In genomic region chr12:76422878-76423438, GRCh38 we compare ENCODE assay signal across 14 cellular contexts.
DNase-seq lines count a peak whose midpoint lies in the region; ATAC-seq, FAIRE-seq and TF ChIP-seq lines count a peak whose summit lies in the region.
"Had no signal": no experiment of that assay in that cellular context is flagged by ENCODE, and none has a peak within 500 bp of the region (broad histone marks: within the 10 kb centered on the region; RNA-seq: fewer than 3 reads in every experiment).

No MANE protein-coding gene starts in this region.

- in situ Hi-C loops in mammary epithelial cell (cut with MboI; ENCODE audit: low sequenced_read_pairs in 2 of 2): no loop called here

- CTCF ChIA-PET in mammary epithelial cell (lab: Charles Lee; ENCODE audit: low non-redundant PET): no interaction called here

- BruUV-seq in mammary epithelial cell (replicated peaks; lab: Mats Ljungman, UMichigan): TSS peak; percentile 16

- H2AFZ ChIP-seq in mammary epithelial cell (ENCODE audit: low read depth, low read length) (peak overlapping the region; percentile 70), keratinocyte (ENCODE audit: control insufficient read depth, low read length) (peak overlapping the region; percentile 60)

- H4K20me1 ChIP-seq in mammary epithelial cell (ENCODE audit: insufficient read depth, low read length): no peaks in the 10 kb centered on the region
- H4K20me1 ChIP-seq in keratinocyte (ENCODE audit: control insufficient read depth, extremely low read depth, insufficient read depth, low read length): no peaks in the 10 kb centered on the region

- H3K4me1 ChIP-seq in mammary epithelial cell (ENCODE audit: insufficient read depth, low read length): no peaks in the 10 kb centered on the region
- peaks cover 6% of the 10 kb centered on the region for H3K4me1 ChIP-seq in keratinocyte (ENCODE audit: control insufficient read depth, extremely low read depth, insufficient read depth, low read length)
- peaks cover 0 to 19% (median 0%) of the 10 kb centered on the region in 9 donors for H3K4me1 ChIP-seq in heart right ventricle
- H3K4me1 ChIP-seq: BE2C, tibial artery had no signal

- peaks cover 33% of the 10 kb centered on the region for H3K36me3 Mint-ChIP-seq in HFFc6 (ENCODE audit: low read depth)

- H3K9me3 ChIP-seq in mammary epithelial cell (replicated peaks; ENCODE audit: insufficient read depth, low read length) (peaks cover 11% of the 10 kb centered on the region), keratinocyte (ENCODE audit: control insufficient read depth, low read depth, low read length) (no peaks in the 10 kb centered on the region), heart right ventricle (peaks cover 0 to 36% (median 21%) of the 10 kb centered on the region in 11 donors)
- H3K9me3 ChIP-seq: BE2C had no signal

- no peaks in the 10 kb centered on the region for H3K9me1 ChIP-seq in keratinocyte (ENCODE audit: control insufficient read depth, extremely low read depth, insufficient read depth, low read length)

- no peaks in the 10 kb centered on the region for H3K27me3 Mint-ChIP-seq in HFFc6 (ENCODE audit: insufficient read depth)

- H3K4me1 Mint-ChIP-seq in HFFc6 (ENCODE audit: low read depth): peaks cover 24% of the 10 kb centered on the region

- peaks cover 68% of the 10 kb centered on the region for H3K79me2 ChIP-seq in mammary epithelial cell (ENCODE audit: insufficient read depth, low read length)
- H3K79me2 ChIP-seq in keratinocyte (ENCODE audit: control insufficient read depth, insufficient read depth, low read length): peaks cover 9% of the 10 kb centered on the region

- H3K27me3 ChIP-seq in mammary epithelial cell (ENCODE audit: insufficient read depth, low read length) (no peaks in the 10 kb centered on the region), keratinocyte (ENCODE audit: control insufficient read depth, extremely low read depth, insufficient read depth, low read length) (no peaks in the 10 kb centered on the region), heart right ventricle (no peaks in the 10 kb centered on the region)
- H3K27me3 ChIP-seq: BE2C, tibial artery had no signal

- H3K27ac Mint-ChIP-seq in HFFc6: peak overlapping the region; percentile 59
- H3K27ac Mint-ChIP-seq: activated CD8-positive, alpha-beta T cell treated with anti-CD3 and anti-CD28 coated beads, Interleukin-2, amount 10 ng/mL, durations not matched to agents 7 days and 5 days had no signal

- FAIRE-seq in keratinocyte (lab: Jason Lieb, UNC): peak; percentile 93

- H3K4me2 ChIP-seq in mammary epithelial cell (ENCODE audit: insufficient read depth, low read depth, low read length): peak overlapping the region; percentile 96
- H3K4me2 ChIP-seq in keratinocyte (ENCODE audit: control insufficient read depth, extremely low read depth, insufficient read depth, low read depth, low read length): peak overlapping the region; percentile 96

- peaks cover 28% of the 10 kb centered on the region for H3K9me3 Mint-ChIP-seq in HFFc6
- H3K9me3 Mint-ChIP-seq: natural killer cell had no signal

- no peaks in the 10 kb centered on the region for H3K36me3 ChIP-seq in mammary epithelial cell (ENCODE audit: insufficient read depth, low read length)
- no peaks in the 10 kb centered on the region for H3K36me3 ChIP-seq in keratinocyte (ENCODE audit: control insufficient read depth in 2 of 2, extremely low read depth in 1 of 2, insufficient read depth in 2 of 2, low read length in 2 of 2)
- no peaks in the 10 kb centered on the region for H3K36me3 ChIP-seq in heart right ventricle
- H3K36me3 ChIP-seq: BE2C, tibial artery had no signal

- DNase-seq in HFFc6 (peak; percentile 33), mammary epithelial cell (peak; percentile 73), keratinocyte (ENCODE audit: low read depth, low spot score) (peak; percentile 28), NCI-H345 treated with DMSO at 0.1 percent for 48 hours (lab: John Stamatoyannopoulos, UW; ENCODE audit: unreplicated experiment) (no peak), heart right ventricle (no peak)
- DNase-seq: activated CD8-positive, alpha-beta T cell treated with anti-CD3 and anti-CD28 coated beads, Interleukin-2, amount 10 ng/mL, durations not matched to agents 7 days and 5 days; amniotic stem cell; BE2C; natural killer cell; NCI-H2171 treated with DMSO at 0.1 percent for 48 hours; tibial artery had no signal

- TF ChIP-seq CTCF in 22Rv1 (IDR thresholded peaks at IDR 0.05) (no peak), HFFc6 (IDR thresholded peaks at IDR 0.05) (no peak), mammary epithelial cell (conservative IDR thresholded peaks at IDR 0.05 in 1 of 2, IDR thresholded peaks at IDR 0.05 in 1 of 2; ENCODE audit: extremely low read depth in 1 of 2, insufficient read depth in 1 of 2, low read depth in 1 of 2, low read length in 2 of 2) (no peak), keratinocyte (optimal IDR thresholded peaks at IDR 0.05 in 1 of 3, IDR thresholded peaks at IDR 0.05 in 1 of 3, conservative IDR thresholded peaks at IDR 0.05 in 1 of 3; ENCODE audit: extremely low read depth in 1 of 3, insufficient read depth in 2 of 3, low read length in 3 of 3) (no peak), heart right ventricle (IDR thresholded peaks at IDR 0.05) (no peak)

- H3K27ac ChIP-seq in 22Rv1 (peak overlapping the region; percentile 93), mammary epithelial cell (ENCODE audit: insufficient read depth, low read depth, low read length) (peak overlapping the region; percentile 82), keratinocyte (ENCODE audit: control insufficient read depth, insufficient read depth, low read length) (peak overlapping the region; percentile 80), heart right ventricle (no peak overlapping the region)
- H3K27ac ChIP-seq: tibial artery had no signal

- 3% methylated on average over 5 of the region's 5 CpGs for WGBS in mammary epithelial cell (ENCODE audit: low coverage, missing lambda C conversion rate)
- 64 to 67% methylated on average over 5 of the region's 5 CpGs for WGBS in heart right ventricle, 2 donors

- ATAC-seq in GM18502 (IDR thresholded peaks at IDR 0.05; ENCODE audit: poor library complexity, unreplicated experiment) (no peak), HG03280 (IDR thresholded peaks at IDR 0.05; ENCODE audit: unreplicated experiment) (no peak), heart right ventricle (no peak)
- ATAC-seq: activated CD8-positive, alpha-beta T cell treated with anti-CD3 and anti-CD28 coated beads, Interleukin-2, amount 10 ng/mL, durations not matched to agents 7 days and 5 days; natural killer cell had no signal

- H3K4me3 ChIP-seq in mammary epithelial cell (replicated peaks in 1 of 3; ENCODE audit: insufficient read depth in 1 of 3, low read depth in 2 of 3, low read length in 3 of 3) (peak overlapping the region; percentile 27 to 85 (median 56)), keratinocyte (ENCODE audit: control insufficient read depth in 2 of 3, extremely low read depth in 1 of 3, insufficient read depth in 2 of 3, low read depth in 1 of 3, low read length in 3 of 3) (peak overlapping the region; percentile 13 to 77 (median 69)), heart right ventricle (no peak overlapping the region)
- H3K4me3 ChIP-seq: tibial artery had no signal

- H3K4me3 Mint-ChIP-seq in HFFc6: peak overlapping the region; percentile 78
- H3K4me3 Mint-ChIP-seq: activated CD8-positive, alpha-beta T cell treated with anti-CD3 and anti-CD28 coated beads, Interleukin-2, amount 10 ng/mL, durations not matched to agents 7 days and 5 days; natural killer cell had no signal

- intact Hi-C loops in mammary epithelial cell (cut with micrococcal nuclease) (no loop called here), heart right ventricle (cut with DNase I) (no loop called here)

- peak overlapping the region; percentile 87 for H3K9ac ChIP-seq in mammary epithelial cell (ENCODE audit: insufficient read depth, low read length)
- peak overlapping the region; percentile 71 for H3K9ac ChIP-seq in keratinocyte (ENCODE audit: control insufficient read depth, extremely low read depth, insufficient read depth, low read length)

- dilution Hi-C loops in mammary epithelial cell (cut with HindIII; ENCODE audit: low sequenced_read_pairs): no loop called here
- dilution Hi-C loops in keratinocyte (cut with MboI; ENCODE audit: extremely low pct_ligation_motif_present, low sequenced_read_pairs): no loop called here

Comparison
In these comparisons a context has a peak if more than half of its experiments do, and no peak if none do; other contexts are left out.
1. H3K27ac ChIP-seq: peak in 22Rv1 (single experiment), mammary epithelial cell (single experiment) and keratinocyte (single experiment); none in heart right ventricle (0 of 10).
2. DNase-seq: peak in HFFc6 (single experiment), mammary epithelial cell (single experiment) and keratinocyte (single experiment); none in NCI-H345 treated with DMSO at 0.1 percent for 48 hours (single experiment) and heart right ventricle (0 of 2).
3. H3K4me3 ChIP-seq: peak in mammary epithelial cell (3 of 3) and keratinocyte (3 of 3); none in heart right ventricle (0 of 10).